In genomic region chr5:41205475-41205874, GRCh38 we compare ENCODE assay signal across 6 cellular contexts. TPM values are rescaled to one million over a fixed set of nuclear protein-coding genes. Genes with fewer than 3 reads are reported as not detected.
"Had no signal": no experiment of that assay in that cellular context is flagged by ENCODE, and none has a peak within 500 bp of the region (broad histone marks: within the 10 kb centered on the region; RNA-seq: fewer than 3 reads in every experiment).

No MANE protein-coding gene starts in this region.

RNA-seq across cellular contexts. Expression of gene C6, which starts 7.9 kb away (rescaled TPM):
- total RNA-seq: GM23248, GM23338, H1, H4, H7, H9 had no signal
- polyA plus RNA-seq: GM23248, GM23338, H1 had no signal
